ENCODE assay signal across 35 cellular contexts in the genomic region with DNA sequence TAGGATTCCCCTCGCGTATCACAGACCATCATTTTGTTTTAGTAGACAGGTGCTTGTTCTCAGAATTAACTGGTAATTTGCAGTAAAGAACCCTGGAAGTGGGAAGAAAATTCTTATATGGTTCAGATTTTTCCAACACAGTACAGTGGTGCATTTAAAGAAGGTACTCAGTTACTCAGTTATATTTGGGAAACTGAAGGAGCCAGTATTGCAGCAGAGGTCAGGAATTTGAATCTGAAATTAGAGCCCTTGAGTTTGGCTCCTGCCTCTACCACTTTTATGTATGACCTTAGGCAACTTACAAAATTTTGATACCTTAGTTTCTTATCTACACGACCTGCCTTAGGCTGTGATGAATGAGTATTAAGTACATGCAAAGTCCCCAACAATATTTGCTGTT. TPM values are rescaled to one million over a fixed set of nuclear protein-coding genes. Genes with fewer than 3 reads are reported as not detected.
"Had no signal": no experiment of that assay in that cellular context is flagged by ENCODE, and none has a peak within 500 bp of the region (broad histone marks: within the 10 kb centered on the region; RNA-seq: fewer than 3 reads in every experiment).

No MANE protein-coding gene starts in this region.

- H3K4me1 ChIP-seq: breast epithelium, esophagus muscularis mucosa, foreskin keratinocyte, gastroesophageal sphincter had no signal

- H3K27me3 Mint-ChIP-seq: activated CD4-positive, alpha-beta memory T cell treated with anti-CD3 and anti-CD28 coated beads for 36 hours; activated CD4-positive, alpha-beta T cell treated with anti-CD3 and anti-CD28 coated beads for 36 hours; activated CD4-positive, alpha-beta T cell treated with anti-CD3 and anti-CD28 coated beads, Interleukin-2, amount 10 ng/mL, durations not matched to agents 24 days and 14 days; activated CD8-positive, alpha-beta memory T cell treated with anti-CD3 and anti-CD28 coated beads, Interleukin-2, amount 10 ng/mL, durations not matched to agents 7 days and 5 days; activated naive CD8-positive, alpha-beta T cell; activated T-cell treated with anti-CD3 and anti-CD28 coated beads, Interleukin-2, amount 50 U/mL, for 24 hours; activated T-helper 17 cell treated with anti-CD3 and anti-CD28 coated beads, Interleukin-2, amount 50 U/mL, for 72 hours; brain; central memory CD8-positive, alpha-beta T cell; effector memory CD8-positive, alpha-beta T cell had no signal

- ATAC-seq: activated CD4-positive, alpha-beta T cell treated with anti-CD3 and anti-CD28 coated beads for 36 hours; activated CD8-positive, alpha-beta memory T cell treated with anti-CD3 and anti-CD28 coated beads, Interleukin-2, amount 10 ng/mL, durations not matched to agents 7 days and 5 days; activated CD8-positive, alpha-beta T cell treated with anti-CD3 and anti-CD28 coated beads, Interleukin-2, amount 10 ng/mL, durations not matched to agents 7 days and 5 days; activated T-helper 17 cell treated with anti-CD3 and anti-CD28 coated beads, Interleukin-2, amount 50 U/mL, for 72 hours; effector memory CD8-positive, alpha-beta T cell; foreskin keratinocyte; gastroesophageal sphincter had no signal

- H3K27ac ChIP-seq: breast epithelium, cardiac muscle cell, coronary artery, esophagus muscularis mucosa, foreskin keratinocyte, gastroesophageal sphincter had no signal

- H3K27ac Mint-ChIP-seq: activated CD4-positive, alpha-beta memory T cell treated with anti-CD3 and anti-CD28 coated beads for 36 hours; activated CD4-positive, alpha-beta T cell treated with anti-CD3 and anti-CD28 coated beads for 36 hours; activated CD4-positive, alpha-beta T cell treated with anti-CD3 and anti-CD28 coated beads, Interleukin-2, amount 10 ng/mL, durations not matched to agents 24 days and 14 days; activated CD8-positive, alpha-beta memory T cell treated with anti-CD3 and anti-CD28 coated beads, Interleukin-2, amount 10 ng/mL, durations not matched to agents 7 days and 5 days; activated CD8-positive, alpha-beta T cell treated with anti-CD3 and anti-CD28 coated beads, Interleukin-2, amount 10 ng/mL, durations not matched to agents 7 days and 5 days; activated naive CD8-positive, alpha-beta T cell; activated T-cell treated with anti-CD3 and anti-CD28 coated beads, Interleukin-2, amount 50 U/mL, for 24 hours; activated T-helper 17 cell treated with anti-CD3 and anti-CD28 coated beads, Interleukin-2, amount 50 U/mL, for 72 hours; brain had no signal

- H3K4me3 Mint-ChIP-seq: activated CD4-positive, alpha-beta memory T cell treated with anti-CD3 and anti-CD28 coated beads for 36 hours; activated CD4-positive, alpha-beta T cell treated with anti-CD3 and anti-CD28 coated beads for 36 hours; activated CD4-positive, alpha-beta T cell treated with anti-CD3 and anti-CD28 coated beads, Interleukin-2, amount 10 ng/mL, durations not matched to agents 24 days and 14 days; activated CD8-positive, alpha-beta memory T cell treated with anti-CD3 and anti-CD28 coated beads, Interleukin-2, amount 10 ng/mL, durations not matched to agents 7 days and 5 days; activated CD8-positive, alpha-beta T cell treated with anti-CD3 and anti-CD28 coated beads, Interleukin-2, amount 10 ng/mL, durations not matched to agents 7 days and 5 days; activated naive CD8-positive, alpha-beta T cell; activated T-cell treated with anti-CD3 and anti-CD28 coated beads, Interleukin-2, amount 50 U/mL, for 24 hours; activated T-helper 17 cell treated with anti-CD3 and anti-CD28 coated beads, Interleukin-2, amount 50 U/mL, for 72 hours; brain; central memory CD8-positive, alpha-beta T cell; effector memory CD8-positive, alpha-beta T cell had no signal

- H3K27me3 ChIP-seq: breast epithelium, cardiac muscle cell, esophagus muscularis mucosa, foreskin keratinocyte, gastroesophageal sphincter, heart right ventricle had no signal

- H3K4me1 Mint-ChIP-seq: activated T-helper 17 cell treated with anti-CD3 and anti-CD28 coated beads, Interleukin-2, amount 50 U/mL, for 72 hours; brain; central memory CD8-positive, alpha-beta T cell had no signal

- H3K4me3 ChIP-seq: breast epithelium, cardiac muscle cell, coronary artery, esophagus muscularis mucosa, gastroesophageal sphincter, heart right ventricle had no signal

- DNase-seq: activated CD4-positive, alpha-beta memory T cell treated with anti-CD3 and anti-CD28 coated beads for 36 hours; activated CD4-positive, alpha-beta T cell treated with anti-CD3 and anti-CD28 coated beads for 36 hours; activated CD4-positive, alpha-beta T cell treated with anti-CD3 and anti-CD28 coated beads, Interleukin-2, amount 10 ng/mL, durations not matched to agents 24 days and 14 days; activated CD4-positive, CD25-positive, alpha-beta regulatory T cell; activated CD4-positive, CD25-positive, alpha-beta regulatory T cell treated with anti-CD3 and anti-CD28 coated beads, Interleukin-2, amount 50 U/mL, for 72 hours; activated CD8-positive, alpha-beta memory T cell treated with anti-CD3 and anti-CD28 coated beads, Interleukin-2, amount 10 ng/mL, durations not matched to agents 7 days and 5 days; activated CD8-positive, alpha-beta memory T cell treated with anti-CD3 and anti-CD28 coated beads, Interleukin-2, amount 50 U/mL, for 4 hours; activated CD8-positive, alpha-beta T cell treated with anti-CD3 and anti-CD28 coated beads, Interleukin-2, amount 10 ng/mL, durations not matched to agents 7 days and 5 days; activated effector memory CD4-positive, alpha-beta T cell treated with Interleukin-2 at 50 U/mL for 16 hours; activated gamma-delta T cell treated with Interleukin-2 at 50 U/mL for 16 hours; activated naive CD4-positive, alpha-beta T cell treated with anti-CD3 and anti-CD28 coated beads, Interleukin-2, amount 50 U/mL, for 16 hours; activated naive CD4-positive, alpha-beta T cell treated with Interleukin-2 at 50 U/mL for 16 hours; activated T-cell treated with anti-CD3 and anti-CD28 coated beads, Interleukin-2, amount 50 U/mL, for 24 hours; amygdala; aorta; dermis blood vessel endothelial cell; effector CD4-positive, alpha-beta T cell; effector memory CD8-positive, alpha-beta T cell; erythroblast; foreskin keratinocyte; heart right ventricle; T-helper 1 cell; T-helper 2 cell had no signal

- H3K9me3 Mint-ChIP-seq: activated T-cell treated with anti-CD3 and anti-CD28 coated beads, Interleukin-2, amount 50 U/mL, for 24 hours; activated T-helper 17 cell treated with anti-CD3 and anti-CD28 coated beads, Interleukin-2, amount 50 U/mL, for 72 hours; effector memory CD8-positive, alpha-beta T cell had no signal

RNA-seq across cellular contexts. Expression of gene METTL21C, which starts 19.7 kb away (rescaled TPM):
- total RNA-seq: activated CD4-positive, alpha-beta memory T cell treated with anti-CD3 and anti-CD28 coated beads for 36 hours; activated CD4-positive, alpha-beta T cell treated with anti-CD3 and anti-CD28 coated beads for 36 hours; activated CD4-positive, alpha-beta T cell treated with anti-CD3 and anti-CD28 coated beads, Interleukin-2, amount 10 ng/mL, durations not matched to agents 24 days and 14 days; activated CD8-positive, alpha-beta memory T cell treated with anti-CD3 and anti-CD28 coated beads for 36 hours; activated CD8-positive, alpha-beta memory T cell treated with anti-CD3 and anti-CD28 coated beads, Interleukin-2, amount 10 ng/mL, durations not matched to agents 7 days and 5 days; activated CD8-positive, alpha-beta T cell treated with anti-CD3 and anti-CD28 coated beads, Interleukin-2, amount 10 ng/mL, durations not matched to agents 7 days and 5 days; activated T-helper 17 cell treated with anti-CD3 and anti-CD28 coated beads, Interleukin-2, amount 50 U/mL, for 72 hours; aorta; breast epithelium; cardiac muscle cell; dermis blood vessel endothelial cell; esophagus muscularis mucosa; foreskin keratinocyte; glomerular endothelial cell; heart right ventricle had no signal
- polyA plus RNA-seq: adipose tissue, aorta, cardiac muscle cell, foreskin keratinocyte, heart right ventricle had no signal
